27 cellular contexts compared by ENCODE assay signal in the genomic region with DNA sequence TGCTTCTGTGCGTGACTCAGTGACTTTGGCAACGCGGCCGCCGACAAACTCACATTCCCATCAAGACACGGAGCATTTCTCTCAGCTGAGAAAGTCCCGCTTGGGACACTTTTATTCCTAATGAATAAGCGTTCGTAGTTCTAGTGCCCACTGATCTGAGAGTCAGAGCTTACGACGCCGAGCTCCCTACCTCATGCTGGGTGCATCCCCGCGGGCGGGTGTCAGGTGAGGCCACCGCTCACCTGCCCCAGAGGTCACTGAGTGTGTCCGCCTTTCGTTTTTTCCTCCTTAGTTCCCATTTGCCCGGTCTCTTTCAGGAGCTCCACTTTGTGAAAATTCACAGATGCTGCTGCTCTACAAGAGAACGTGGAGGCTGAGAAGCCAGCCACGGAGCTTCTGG.
"Had no signal": no experiment of that assay in that cellular context is flagged by ENCODE, and none has a peak within 500 bp of the region (broad histone marks: within the 10 kb centered on the region; RNA-seq: fewer than 3 reads in every experiment).

No MANE protein-coding gene starts in this region.

- ATAC-seq: effector memory CD8-positive, alpha-beta T cell; esophagus mucosa; gastroesophageal sphincter; heart left ventricle; left cardiac atrium; left lung; left ventricle myocardium superior; lower lobe of right lung; mucosa of descending colon had no signal

- H3K27me3 ChIP-seq: colonic mucosa, hepatocyte had no signal

- H3K4me1 Mint-ChIP-seq: naive B cell had no signal

- H3K4me3 ChIP-seq: colonic mucosa, esophagus squamous epithelium, gastroesophageal sphincter, heart left ventricle, hepatocyte, left lung, lower lobe of right lung, mucosa of descending colon had no signal

- H3K27ac Mint-ChIP-seq: dendritic cell treated with granulocyte-macrophage colony-stimulating factor and Interleukin-4, amounts not matched to agents 40 ng/mL and 50 ng/mL, for 4 days; effector memory CD8-positive, alpha-beta T cell; endodermal cell; mesothelial cell of epicardium had no signal

- DNase-seq: colonic mucosa; cortex of kidney; effector CD8-positive, alpha-beta T cell; effector memory CD8-positive, alpha-beta T cell; endodermal cell; erythroblast; esophagus squamous epithelium; foreskin fibroblast; foreskin melanocyte; heart left ventricle; hypothalamus; left cardiac atrium; left lung; left ventricle myocardium superior; lower lobe of right lung; mesenchymal stem cell; mucosa of descending colon; naive B cell had no signal

- H3K4me2 ChIP-seq: hepatocyte had no signal

- H3K4me1 ChIP-seq: colonic mucosa, esophagus squamous epithelium, gastroesophageal sphincter, heart left ventricle, left lung, lower lobe of right lung had no signal

- H3K4me3 Mint-ChIP-seq: dendritic cell treated with granulocyte-macrophage colony-stimulating factor and Interleukin-4, amounts not matched to agents 40 ng/mL and 50 ng/mL, for 4 days; effector memory CD8-positive, alpha-beta T cell; endodermal cell; mesothelial cell of epicardium; naive B cell had no signal

- H3K36me3 ChIP-seq: colonic mucosa, esophagus squamous epithelium, gastroesophageal sphincter, heart left ventricle, left lung, lower lobe of right lung had no signal

- H3K9me3 ChIP-seq: colonic mucosa, esophagus squamous epithelium, gastroesophageal sphincter, heart left ventricle, left lung, lower lobe of right lung, mucosa of descending colon had no signal

- FAIRE-seq: endometrium, islet of Langerhans, keratinocyte had no signal

- H3K9me3 Mint-ChIP-seq: dendritic cell treated with granulocyte-macrophage colony-stimulating factor and Interleukin-4, amounts not matched to agents 40 ng/mL and 50 ng/mL, for 4 days; effector memory CD8-positive, alpha-beta T cell; endodermal cell; mesothelial cell of epicardium had no signal

- H3K79me2 ChIP-seq: hepatocyte had no signal

- H3K36me3 Mint-ChIP-seq: mesothelial cell of epicardium, naive B cell had no signal

- H3K27ac ChIP-seq: colonic mucosa, epithelial cell of prostate, esophagus squamous epithelium, gastroesophageal sphincter, heart left ventricle, hepatocyte, left lung, lower lobe of right lung had no signal

- H2AFZ ChIP-seq: hepatocyte had no signal
